Comparison of ENCODE assay signal across 11 cellular contexts in genomic region chr1:18965206-18966173, GRCh38. TPM values are rescaled to one million over a fixed set of nuclear protein-coding genes. Genes with fewer than 3 reads are reported as not detected.
DNase-seq lines count a peak whose midpoint lies in the region; ATAC-seq, FAIRE-seq and TF ChIP-seq lines count a peak whose summit lies in the region.
"Had no signal": no experiment of that assay in that cellular context is flagged by ENCODE, and none has a peak within 500 bp of the region (broad histone marks: within the 10 kb centered on the region; RNA-seq: fewer than 3 reads in every experiment).

No MANE protein-coding gene starts in this region.

- in situ Hi-C loops in HepG2 (cut with HindIII; ENCODE audit: extremely low pct_ligation_motif_present, low pct_unique_long_range_greater_than_20kb): no loop called here

- TF ChIP-seq CTCF in HepG2 (CRISPR knock-in tag; IDR thresholded peaks at IDR 0.05) (no peak), right lobe of liver (IDR thresholded peaks at IDR 0.05) (no peak), SK-N-SH (IDR thresholded peaks at IDR 0.05) (no peak), fibroblast of pulmonary artery (IDR thresholded peaks at IDR 0.05; ENCODE audit: low read length, missing control alignments) (no peak), upper lobe of right lung (IDR thresholded peaks at IDR 0.05) (no peak)

- H3K27ac Mint-ChIP-seq in CD8-positive, alpha-beta memory T cell: no peak overlapping the region
- H3K27ac Mint-ChIP-seq: CD4-positive, CD25-positive, alpha-beta regulatory T cell had no signal

- H3K4me3 Mint-ChIP-seq in CD8-positive, alpha-beta memory T cell: no peak overlapping the region
- H3K4me3 Mint-ChIP-seq: CD4-positive, CD25-positive, alpha-beta regulatory T cell had no signal

- H3K27ac ChIP-seq in HepG2 (ENCODE audit: extremely low read length, insufficient read depth, low read length) (no peak overlapping the region), right lobe of liver (no peak overlapping the region), SK-N-SH (ENCODE audit: low read depth in 2 of 2, low read length in 1 of 2) (peak overlapping the region in 1 of 2 experiments; percentile 33; a peak in 2 of 4 replicates), upper lobe of right lung (no peak overlapping the region)
- no peak overlapping the region for H3K27ac ChIP-seq in CD8-positive, alpha-beta memory T cell (ENCODE audit: low read depth, low read length)
- H3K27ac ChIP-seq: gastrocnemius medialis had no signal

- peaks cover 2 to 22% of the 10 kb centered on the region in 2 experiments; a peak in 4 of 5 replicates for H3K27me3 ChIP-seq in HepG2 (ENCODE audit: control insufficient read depth in 1 of 2, insufficient read depth in 2 of 2, low read length in 2 of 2)
- no peaks in the 10 kb centered on the region for H3K27me3 ChIP-seq in right lobe of liver
- no peaks in the 10 kb centered on the region for H3K27me3 ChIP-seq in SK-N-SH (ENCODE audit: insufficient read depth)
- H3K27me3 ChIP-seq in upper lobe of right lung: no peaks in the 10 kb centered on the region
- H3K27me3 ChIP-seq in CD8-positive, alpha-beta memory T cell (ENCODE audit: insufficient read depth, low read length, poor library complexity, severe bottlenecking): peaks cover 3% of the 10 kb centered on the region
- H3K27me3 ChIP-seq: gastrocnemius medialis had no signal

- CTCF ChIA-PET in HepG2 (lab: Yijun Ruan, JAX; ENCODE audit: low intra/inter-chr PET ratio, low total read pairs) (interaction anchor here (0.8 kb wide), 1 partner anchor 59 kb away, joined by 3 read pairs; no protein-coding TSS in a partner anchor), SK-N-SH (lab: Yijun Ruan, JAX) (interaction anchor here (0.6 to 2.3 kb wide), 4 partner anchors 19 to 59 kb away, joined by 3 to 8 read pairs (median 4); no protein-coding TSS in a partner anchor)
- CTCF ChIA-PET in CD8-positive, alpha-beta memory T cell (lab: Charles Lee): interaction anchor here (1.3 to 3.7 kb wide), 2 partner anchors 58 to 82 kb away, joined by 3 to 14 read pairs; no protein-coding TSS in a partner anchor

- POLR2A ChIA-PET in HepG2 (lab: Yijun Ruan, JAX) (interaction anchor here (1.2 kb wide), 1 partner anchor 81 kb away, joined by 3 read pairs; no protein-coding TSS in a partner anchor), SK-N-SH (lab: Yijun Ruan, JAX) (no interaction called here)
- POLR2A ChIA-PET in CD8-positive, alpha-beta memory T cell (lab: Charles Lee): no interaction called here

- no peaks in the 10 kb centered on the region for H3K9me3 ChIP-seq in HepG2 (ENCODE audit: low read length)
- no peaks in the 10 kb centered on the region for H3K9me3 ChIP-seq in right lobe of liver
- H3K9me3 ChIP-seq in SK-N-SH: no peaks in the 10 kb centered on the region
- no peaks in the 10 kb centered on the region for H3K9me3 ChIP-seq in upper lobe of right lung
- H3K9me3 ChIP-seq in CD8-positive, alpha-beta memory T cell (ENCODE audit: low read length): no peaks in the 10 kb centered on the region
- H3K9me3 ChIP-seq: gastrocnemius medialis had no signal

- H3K4me2 ChIP-seq in HepG2 (ENCODE audit: low read depth, low read length) (no peak overlapping the region), SK-N-SH (peak overlapping the region; percentile 26; the same call in 1 of the 2 replicates)

- H4K20me1 ChIP-seq in HepG2 (ENCODE audit: insufficient read depth, low read length) (no peaks in the 10 kb centered on the region), SK-N-SH (ENCODE audit: insufficient read depth) (no peaks in the 10 kb centered on the region)

- 24% methylated on average over 14 of the region's 17 CpGs for WGBS in HepG2 (ENCODE audit: low lambda C conversion rate)
- WGBS in right lobe of liver (ENCODE audit: insufficient coverage, low coverage, low lambda C conversion rate, missing lambda C conversion rate): 80% methylated on average over 10 of the region's 17 CpGs
- 50% methylated on average over 17 of the region's 17 CpGs for WGBS in SK-N-SH (ENCODE audit: low lambda C conversion rate)

- H2AFZ ChIP-seq in HepG2 (ENCODE audit: low read length) (no peak overlapping the region), SK-N-SH (ENCODE audit: low read depth) (peak overlapping the region; percentile 62; the same call in 1 of the 2 replicates)

- intact Hi-C loops in HepG2 (cut with micrococcal nuclease; ENCODE audit: unreplicated experiment) (no loop called here), right lobe of liver (cut with DNase I) (no loop called here), upper lobe of right lung (cut with DNase I) (no loop called here), left colon (cut with DNase I, micrococcal nuclease) (no loop called here)

- no TSS peak for BruUV-seq in HepG2 (replicated peaks; lab: Mats Ljungman, UMichigan)

- H3K4me1 ChIP-seq in HepG2 (ENCODE audit: insufficient read depth, low read length) (peaks cover 33% of the 10 kb centered on the region), right lobe of liver (peaks cover 0 to 16% (median 0%) of the 10 kb centered on the region in 4 donors), SK-N-SH (ENCODE audit: control insufficient read depth in 1 of 2, insufficient read depth in 2 of 2, low read depth in 1 of 2, low read length in 1 of 2) (peaks cover 0 to 7% of the 10 kb centered on the region in 2 experiments; a peak in 1 of 4 replicates), upper lobe of right lung (peaks cover 6% of the 10 kb centered on the region)
- no peaks in the 10 kb centered on the region for H3K4me1 ChIP-seq in CD8-positive, alpha-beta memory T cell (ENCODE audit: insufficient read depth, low read length)
- H3K4me1 ChIP-seq: gastrocnemius medialis had no signal

- no peak for TF ChIP-seq EP300 in HepG2 (IDR thresholded peaks at IDR 0.05; ENCODE audit: low read depth in 2 of 2, low read length in 2 of 2)
- no peak for TF ChIP-seq EP300 in HepG2 (CRISPR knock-in tag; IDR thresholded peaks at IDR 0.05; ENCODE audit: borderline replicate concordance)
- TF ChIP-seq EP300 in SK-N-SH (IDR thresholded peaks at IDR 0.05; ENCODE audit: borderline replicate concordance in 1 of 2, low read depth in 1 of 2, low read length in 1 of 2): no peak

- TF ChIP-seq POLR2A in HepG2 (IDR thresholded peaks at IDR 0.05; ENCODE audit: insufficient read depth in 1 of 2, low read depth in 2 of 2, low read length in 2 of 2) (no peak), right lobe of liver (IDR thresholded peaks at IDR 0.05) (no peak)

- DNase-seq in HepG2 (ENCODE audit: low spot score) (no peak), right lobe of liver (no peak), SK-N-SH (no peak), fibroblast of pulmonary artery (ENCODE audit: low read depth) (peak; percentile 63), upper lobe of right lung (peak; percentile 32), left colon (no peak)
- DNase-seq in CD8-positive, alpha-beta memory T cell: no peak
- DNase-seq: CD4-positive, CD25-positive, alpha-beta regulatory T cell; gastrocnemius medialis; NCI-H1436 treated with DMSO at 0.1 percent for 48 hours had no signal

- no peaks in the 10 kb centered on the region for H3K4me1 Mint-ChIP-seq in CD8-positive, alpha-beta memory T cell

- H3K9ac ChIP-seq in HepG2 (ENCODE audit: insufficient read depth, low read depth, low read length): no peak overlapping the region
- H3K9ac ChIP-seq in SK-N-SH: no peak overlapping the region

- peaks cover 6% of the 10 kb centered on the region in 2 donors for H3K27me3 Mint-ChIP-seq in CD8-positive, alpha-beta memory T cell

- H3K79me2 ChIP-seq in HepG2 (ENCODE audit: insufficient read depth, low read length): no peaks in the 10 kb centered on the region
- no peaks in the 10 kb centered on the region for H3K79me2 ChIP-seq in SK-N-SH (ENCODE audit: insufficient read depth)

- H3K4me3 ChIP-seq in HepG2 (replicated peaks in 1 of 3; ENCODE audit: insufficient read depth in 1 of 3, low read depth in 2 of 3, low read length in 3 of 3) (no peak overlapping the region), right lobe of liver (no peak overlapping the region), SK-N-SH (ENCODE audit: low read depth in 2 of 2, low read length in 1 of 2) (no peak overlapping the region), fibroblast of pulmonary artery (replicated peaks; ENCODE audit: low read depth, low read length) (no peak overlapping the region), upper lobe of right lung (no peak overlapping the region)
- H3K4me3 ChIP-seq in CD8-positive, alpha-beta memory T cell (ENCODE audit: low read length): no peak overlapping the region
- H3K4me3 ChIP-seq: gastrocnemius medialis had no signal

- ATAC-seq in HepG2 (peak; percentile 24; the same call in 2 of the 3 replicates), right lobe of liver (no peak), upper lobe of right lung (no peak), HG03378 (IDR thresholded peaks at IDR 0.05; ENCODE audit: unreplicated experiment) (no peak), left colon (no peak)

- H3K9me2 ChIP-seq in SK-N-SH: no peaks in the 10 kb centered on the region

- no peak for FAIRE-seq in HepG2 (lab: Jason Lieb, UNC)

- peaks cover 3% of the 10 kb centered on the region for H3F3A ChIP-seq in SK-N-SH (replicated peaks; ENCODE audit: insufficient read depth)

- H3K36me3 ChIP-seq in HepG2 (replicated peaks in 1 of 2; ENCODE audit: control insufficient read depth in 1 of 2, insufficient read depth in 2 of 2, low read length in 2 of 2): no peaks in the 10 kb centered on the region
- H3K36me3 ChIP-seq in right lobe of liver: no peaks in the 10 kb centered on the region
- no peaks in the 10 kb centered on the region for H3K36me3 ChIP-seq in SK-N-SH (replicated peaks in 1 of 2; ENCODE audit: control insufficient read depth in 1 of 2, insufficient read depth in 2 of 2, low read length in 1 of 2)
- no peaks in the 10 kb centered on the region for H3K36me3 ChIP-seq in upper lobe of right lung
- no peaks in the 10 kb centered on the region for H3K36me3 ChIP-seq in CD8-positive, alpha-beta memory T cell (ENCODE audit: insufficient read depth, low read length)
- H3K36me3 ChIP-seq: gastrocnemius medialis had no signal

- H3K36me3 Mint-ChIP-seq in CD8-positive, alpha-beta memory T cell: no peaks in the 10 kb centered on the region
- H3K36me3 Mint-ChIP-seq: CD4-positive, CD25-positive, alpha-beta regulatory T cell had no signal

- no peaks in the 10 kb centered on the region for H3K9me3 Mint-ChIP-seq in CD8-positive, alpha-beta memory T cell
- H3K9me3 Mint-ChIP-seq: CD4-positive, CD25-positive, alpha-beta regulatory T cell had no signal

- TF ChIP-seq RAD21 in HepG2 (CRISPR knock-in tag; IDR thresholded peaks at IDR 0.05) (no peak), SK-N-SH (IDR thresholded peaks at IDR 0.05; ENCODE audit: low read length) (no peak)

RNA-seq across cellular contexts. Expression of gene IFFO2, which starts 9.0 kb away (rescaled TPM):
- total RNA-seq in HepG2 (2016; rRNA removed; fragmentation: Illumina TruSeq; extraction: Trizol) (16.3 and 16.7 TPM in 2 replicates), right lobe of liver (10 to 100 TPM in 2 of 6 experiments, 1 to 10 TPM in 4; 2.9 to 12.7 (median 7.2) TPM), upper lobe of right lung (15.4 TPM), left colon (10 to 100 TPM in 1 of 2 donors, 1 to 10 TPM in 1; 5.4 to 14.7 TPM)
- 1.4 and 1.9 TPM in 2 replicates for total RNA-seq in HepG2 (2016; cell fraction: cytosol; rRNA removed; fragmentation: Illumina TruSeq; extraction: Trizol; ENCODE audit: low read depth)
- total RNA-seq in HepG2 (2016; cell fraction: insoluble cytoplasmic fraction; rRNA removed; fragmentation: Illumina TruSeq; extraction: Trizol): 12.2 and 17.7 TPM in 2 replicates
- 3.8 and 4.9 TPM in 2 replicates for total RNA-seq in HepG2 (2016; cell fraction: membrane; rRNA removed; fragmentation: Illumina TruSeq; extraction: Trizol)
- total RNA-seq in HepG2 (2016; cell fraction: nucleus; rRNA removed; fragmentation: Illumina TruSeq; extraction: Trizol): 10.0 and 11.1 TPM in 2 replicates
- polyA plus RNA-seq in HepG2 (2011; rRNA removed) (6.9 and 7.3 TPM in 2 replicates), SK-N-SH (2012; rRNA removed) (10.5 TPM in 2 replicates)
- 8.4 and 12.3 TPM in 2 replicates for polyA plus RNA-seq in HepG2 (2011; cell fraction: cytosol; rRNA removed)
- polyA plus RNA-seq in HepG2 (2011; cell fraction: nucleus; rRNA removed): 21.1 and 21.8 TPM in 2 replicates
- 5.7 and 8.6 TPM in 2 replicates for polyA plus RNA-seq in HepG2 (2012)
- polyA plus RNA-seq in HepG2 (2016; cell fraction: cytosol; fragmentation: Illumina TruSeq; extraction: Trizol; ENCODE audit: low read depth): 0.47 and 1.00 TPM in 2 replicates
- polyA plus RNA-seq in HepG2 (2016; cell fraction: insoluble cytoplasmic fraction; fragmentation: Illumina TruSeq; extraction: Trizol; ENCODE audit: low read depth): 9.4 and 11.8 TPM in 2 replicates
- polyA plus RNA-seq in HepG2 (2016; cell fraction: membrane; fragmentation: Illumina TruSeq; extraction: Trizol; ENCODE audit: low read depth): 1.5 and 1.6 TPM in 2 replicates
- polyA plus RNA-seq in HepG2 (2016; cell fraction: nucleus; fragmentation: Illumina TruSeq; extraction: Trizol; ENCODE audit: insufficient read depth, low read depth): 13.9 and 14.1 TPM in 2 replicates
- polyA minus RNA-seq in HepG2 (2011; rRNA and poly(A)+ RNA removed; ENCODE audit: low replicate concordance): 2.4 and 21.3 TPM in 2 replicates
- 10.2 and 10.5 TPM in 2 replicates for polyA minus RNA-seq in HepG2 (2011; cell fraction: cytosol; rRNA and poly(A)+ RNA removed)
- 4.0 and 6.3 TPM in 2 replicates for polyA minus RNA-seq in HepG2 (2011; cell fraction: nucleus; rRNA and poly(A)+ RNA removed)
- 8.2 and 9.1 TPM in 2 replicates for polyA plus RNA-seq in SK-N-SH (2012; cell fraction: cytosol; rRNA removed)
- polyA plus RNA-seq in SK-N-SH (2012; cell fraction: nucleus; rRNA removed): 18.5 and 29.7 TPM in 2 replicates
- total RNA-seq in CD8-positive, alpha-beta memory T cell: 10 to 100 TPM; 33.1 to 37.7 TPM
- polyA plus RNA-seq in CD8-positive, alpha-beta memory T cell: 3.2 TPM

Comparison
In these comparisons a context has a peak if more than half of its experiments do, and no peak if none do; other contexts are left out.
1. DNase-seq: peak in fibroblast of pulmonary artery (single experiment) and upper lobe of right lung (single experiment); none in HepG2 (single experiment), right lobe of liver (0 of 3), SK-N-SH (single experiment), CD8-positive, alpha-beta memory T cell (0 of 5) and left colon (0 of 2).
2. Of the 25 proteins assayed by ChIP-seq in both HepG2 and SK-N-SH: peak only in HepG2: none; only in SK-N-SH: PBX3; in both: none; in neither: 24.